ENCODE assay signal across 14 cellular contexts in genomic region chr14:54692261-54692861, GRCh38.
A peak's percentile ranks its signal among the peaks of the same experiment; 100 is the strongest.
DNase-seq lines count a peak whose midpoint lies in the region; ATAC-seq and TF ChIP-seq lines count a peak whose summit lies in the region.
"Had no signal": no experiment of that assay in that cellular context is flagged by ENCODE, and none has a peak within 500 bp of the region (broad histone marks: within the 10 kb centered on the region; RNA-seq: fewer than 3 reads in every experiment).

No MANE protein-coding gene starts in this region.

- no peaks in the 10 kb centered on the region for H3K9me2 ChIP-seq in SK-N-SH

- H3K27ac ChIP-seq in BLaER1 treated with 17β-estradiol and CSF1 and Interleukin-3, amounts not matched to agents 10 nM and 100 nM: peak overlapping the region in 4 of 11 experiments; percentile 35 to 55 (median 42); a peak in 7 of 22 replicates
- H3K27ac ChIP-seq in ascending aorta (peak overlapping the region; percentile 56 to 63), rectal smooth muscle tissue (ENCODE audit: low read depth, low read length) (peak overlapping the region; percentile 7), SK-N-SH (ENCODE audit: low read depth in 2 of 2, low read length in 1 of 2) (no peak overlapping the region)
- H3K27ac ChIP-seq: BLaER1, body of pancreas, hepatocyte, HL-60, SK-N-MC had no signal

- H3K9me3 ChIP-seq in BLaER1 treated with 17β-estradiol and CSF1 and Interleukin-3, amounts not matched to agents 10 nM and 100 nM (replicated peaks in 1 of 11): peaks cover 0 to 33% (median 20%) of the 10 kb centered on the region in 11 experiments; a peak in 16 of 22 replicates
- no peaks in the 10 kb centered on the region for H3K9me3 ChIP-seq in ascending aorta
- no peaks in the 10 kb centered on the region for H3K9me3 ChIP-seq in SK-N-SH
- H3K9me3 ChIP-seq: body of pancreas, lower lobe of right lung had no signal

- no peak for TF ChIP-seq EP300 in SK-N-SH (IDR thresholded peaks at IDR 0.05; ENCODE audit: borderline replicate concordance in 1 of 2, low read depth in 1 of 2, low read length in 1 of 2)

- TF ChIP-seq CTCF in ascending aorta (IDR thresholded peaks at IDR 0.05): no peak
- TF ChIP-seq CTCF in fibroblast of villous mesenchyme (IDR thresholded peaks at IDR 0.05; ENCODE audit: insufficient read depth, low read depth, low read length): no peak
- no peak for TF ChIP-seq CTCF in SK-N-SH (IDR thresholded peaks at IDR 0.05)

- CTCF ChIA-PET in SK-N-SH (lab: Yijun Ruan, JAX): interaction anchor here (1.0 to 2.6 kb wide), 4 partner anchors 8 to 128 kb away, joined by 3 to 13 read pairs (median 5); no protein-coding TSS in a partner anchor

- peak overlapping the region in 6 of 11 experiments; percentile 15 to 71 (median 44); a peak in 10 of 22 replicates for H3K4me2 ChIP-seq in BLaER1 treated with 17β-estradiol and CSF1 and Interleukin-3, amounts not matched to agents 10 nM and 100 nM
- no peak overlapping the region for H3K4me2 ChIP-seq in SK-N-SH
- H3K4me2 ChIP-seq: BLaER1, hepatocyte had no signal

- peaks cover 0 to 35% (median 9%) of the 10 kb centered on the region in 11 experiments; a peak in 7 of 22 replicates for H3K36me3 ChIP-seq in BLaER1 treated with 17β-estradiol and CSF1 and Interleukin-3, amounts not matched to agents 10 nM and 100 nM
- no peaks in the 10 kb centered on the region for H3K36me3 ChIP-seq in ascending aorta
- no peaks in the 10 kb centered on the region for H3K36me3 ChIP-seq in rectal smooth muscle tissue (ENCODE audit: control insufficient read depth, insufficient read depth, low read length)
- no peaks in the 10 kb centered on the region for H3K36me3 ChIP-seq in SK-N-SH (replicated peaks in 1 of 2; ENCODE audit: control insufficient read depth in 1 of 2, insufficient read depth in 2 of 2, low read length in 1 of 2)
- H3K36me3 ChIP-seq: lower lobe of right lung had no signal

- H3F3A ChIP-seq in SK-N-SH (replicated peaks; ENCODE audit: insufficient read depth): peaks cover 3% of the 10 kb centered on the region

- peaks cover 0 to 12% (median 0%) of the 10 kb centered on the region in 11 experiments; a peak in 5 of 22 replicates for H4K20me1 ChIP-seq in BLaER1 treated with 17β-estradiol and CSF1 and Interleukin-3, amounts not matched to agents 10 nM and 100 nM
- peaks cover 18% of the 10 kb centered on the region for H4K20me1 ChIP-seq in SK-N-SH (ENCODE audit: insufficient read depth)

- H3K4me1 ChIP-seq in BLaER1 treated with 17β-estradiol and CSF1 and Interleukin-3, amounts not matched to agents 10 nM and 100 nM: peaks cover 0 to 35% (median 9%) of the 10 kb centered on the region in 10 experiments; a peak in 13 of 20 replicates
- H3K4me1 ChIP-seq in ascending aorta (peaks cover 7 to 52% of the 10 kb centered on the region in 2 donors), rectal smooth muscle tissue (ENCODE audit: control insufficient read depth, insufficient read depth, low read length) (peaks cover 16% of the 10 kb centered on the region), SK-N-SH (ENCODE audit: control insufficient read depth in 1 of 2, insufficient read depth in 2 of 2, low read depth in 1 of 2, low read length in 1 of 2) (peaks cover 0 to 10% of the 10 kb centered on the region in 2 experiments; a peak in 1 of 4 replicates)
- H3K4me1 ChIP-seq: BLaER1 had no signal

- POLR2A ChIA-PET in SK-N-SH (lab: Yijun Ruan, JAX): no interaction called here

- DNase-seq in ascending aorta (ENCODE audit: low spot score in 2 of 2) (no peak), fibroblast of villous mesenchyme (ENCODE audit: low read depth) (peak; percentile 67), NCI-H774 (lab: John Stamatoyannopoulos, UW) (no peak), SK-N-SH (no peak)

- H3K27me3 ChIP-seq in BLaER1 treated with 17β-estradiol and CSF1 and Interleukin-3, amounts not matched to agents 10 nM and 100 nM: no peaks in the 10 kb centered on the region
- H3K27me3 ChIP-seq in ascending aorta: no peaks in the 10 kb centered on the region
- no peaks in the 10 kb centered on the region for H3K27me3 ChIP-seq in rectal smooth muscle tissue (ENCODE audit: control insufficient read depth, insufficient read depth, low read length)
- H3K27me3 ChIP-seq in SK-N-SH (ENCODE audit: insufficient read depth): no peaks in the 10 kb centered on the region
- H3K27me3 ChIP-seq: BLaER1, body of pancreas, hepatocyte had no signal

- no peak overlapping the region for H2AFZ ChIP-seq in SK-N-SH (ENCODE audit: low read depth)
- H2AFZ ChIP-seq: hepatocyte had no signal

- H3K79me2 ChIP-seq in SK-N-SH (ENCODE audit: insufficient read depth): peaks cover 98% of the 10 kb centered on the region

- H3K9ac ChIP-seq in BLaER1 treated with 17β-estradiol and CSF1 and Interleukin-3, amounts not matched to agents 10 nM and 100 nM: no peak overlapping the region
- H3K9ac ChIP-seq in rectal smooth muscle tissue (ENCODE audit: low read length) (no peak overlapping the region), SK-N-SH (no peak overlapping the region)
- H3K9ac ChIP-seq: BLaER1 had no signal

- TF ChIP-seq RAD21 in SK-N-SH (IDR thresholded peaks at IDR 0.05; ENCODE audit: low read length): no peak

- no peak overlapping the region for H3K4me3 ChIP-seq in BLaER1 treated with 17β-estradiol and CSF1 and Interleukin-3, amounts not matched to agents 10 nM and 100 nM
- H3K4me3 ChIP-seq in ascending aorta (no peak overlapping the region), fibroblast of villous mesenchyme (ENCODE audit: low read depth, low read length) (no peak overlapping the region), rectal smooth muscle tissue (ENCODE audit: low read length) (no peak overlapping the region), SK-N-SH (ENCODE audit: low read depth in 2 of 2, low read length in 1 of 2) (no peak overlapping the region)
- H3K4me3 ChIP-seq: BLaER1, body of pancreas, hepatocyte, lower lobe of right lung, SK-N-MC had no signal

- intact Hi-C loops in ascending aorta (cut with DNase I): no loop called here

- ATAC-seq in GM21447 (IDR thresholded peaks at IDR 0.05; ENCODE audit: unreplicated experiment): no peak
- ATAC-seq in GM21529 (IDR thresholded peaks at IDR 0.05; ENCODE audit: unreplicated experiment): no peak

- whole genome bisulfite sequencing in SK-N-SH (ENCODE audit: low lambda C conversion rate): 84% methylated on average over 7 of the region's 7 CpGs

TF ChIP-seq in SK-N-SH, 30 proteins besides CTCF, POLR2A, EP300 and RAD21:
- TF ChIP-seq MEF2A (IDR thresholded peaks at IDR 0.05; ENCODE audit: borderline replicate concordance, low read depth) (no peak), SMC3 (IDR thresholded peaks at IDR 0.05; ENCODE audit: low read depth, low read length) (no peak), TAF1 (IDR thresholded peaks at IDR 0.05; ENCODE audit: borderline replicate concordance, low read depth, low read length) (no peak), USF2 (IDR thresholded peaks at IDR 0.05; ENCODE audit: borderline replicate concordance, low read depth, low read length) (no peak), YY1 (IDR thresholded peaks at IDR 0.05; ENCODE audit: low read depth) (no peak), SIN3A (IDR thresholded peaks at IDR 0.05; ENCODE audit: borderline replicate concordance, low read depth, low read length) (no peak), FOXM1 (IDR thresholded peaks at IDR 0.05; ENCODE audit: low read depth) (no peak), RFX5 (IDR thresholded peaks at IDR 0.05; ENCODE audit: low read length) (no peak), TEAD4 (IDR thresholded peaks at IDR 0.05; ENCODE audit: borderline replicate concordance, insufficient read depth) (no peak), ELF1 (IDR thresholded peaks at IDR 0.05) (no peak), FOSL2 (IDR thresholded peaks at IDR 0.05; ENCODE audit: borderline replicate concordance, low read depth) (no peak), POLR2AphosphoS5 (IDR thresholded peaks at IDR 0.05; ENCODE audit: low read depth, low read length) (no peak), RCOR1 (IDR thresholded peaks at IDR 0.05; ENCODE audit: low read length) (no peak)
- TF ChIP-seq, protein P1, sequence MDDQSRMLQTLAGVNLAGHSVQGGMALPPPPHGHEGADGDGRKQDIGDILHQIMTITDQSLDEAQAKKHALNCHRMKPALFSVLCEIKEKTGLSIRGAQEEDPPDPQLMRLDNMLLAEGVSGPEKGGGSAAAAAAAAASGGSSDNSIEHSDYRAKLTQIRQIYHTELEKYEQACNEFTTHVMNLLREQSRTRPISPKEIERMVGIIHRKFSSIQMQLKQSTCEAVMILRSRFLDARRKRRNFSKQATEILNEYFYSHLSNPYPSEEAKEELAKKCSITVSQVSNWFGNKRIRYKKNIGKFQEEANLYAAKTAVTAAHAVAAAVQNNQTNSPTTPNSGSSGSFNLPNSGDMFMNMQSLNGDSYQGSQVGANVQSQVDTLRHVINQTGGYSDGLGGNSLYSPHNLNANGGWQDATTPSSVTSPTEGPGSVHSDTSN (IDR thresholded peaks at IDR 0.05): no peak

Comparison
In these comparisons a context has a peak if more than half of its experiments do, and no peak if none do; other contexts are left out.
1. H3K27ac ChIP-seq: peak in ascending aorta (2 of 2) and rectal smooth muscle tissue (single experiment); none in SK-N-SH (0 of 2).